ENCODE assay signal across 20 cellular contexts in genomic region chr6:74075323-74075722, GRCh38.
DNase-seq lines count a peak whose midpoint lies in the region; ATAC-seq, FAIRE-seq and TF ChIP-seq lines count a peak whose summit lies in the region.
"Had no signal": no experiment of that assay in that cellular context is flagged by ENCODE, and none has a peak within 500 bp of the region (broad histone marks: within the 10 kb centered on the region; RNA-seq: fewer than 3 reads in every experiment).

No MANE protein-coding gene starts in this region.

- H3K4me1 Mint-ChIP-seq in activated naive CD8-positive, alpha-beta T cell treated with anti-CD3 and anti-CD28 coated beads, Interleukin-2, amount 50 U/mL, for 24 hours, result no peaks in the 10 kb centered on the region
- H3K4me1 Mint-ChIP-seq: CD4-positive, CD25-positive, alpha-beta regulatory T cell had no signal

- H3K27me3 ChIP-seq in HCT116 (ENCODE audit: insufficient read depth, low read length), result no peaks in the 10 kb centered on the region
- H3K27me3 ChIP-seq in mammary epithelial cell (ENCODE audit: insufficient read depth, low read length), result no peaks in the 10 kb centered on the region
- no peaks in the 10 kb centered on the region for H3K27me3 ChIP-seq in gastroesophageal sphincter
- H3K27me3 ChIP-seq in Karpas-422 (ENCODE audit: low read length), result no peaks in the 10 kb centered on the region
- no peaks in the 10 kb centered on the region for H3K27me3 ChIP-seq in stomach
- H3K27me3 ChIP-seq: testis had no signal

- H3K4me1 ChIP-seq in HCT116 (ENCODE audit: control insufficient read depth in 1 of 2, insufficient read depth in 2 of 2, low read length in 2 of 2) (peaks cover 0 to 9% of the 10 kb centered on the region in 2 experiments; a peak in 1 of 4 replicates), mammary epithelial cell (ENCODE audit: insufficient read depth, low read length) (peaks cover 26% of the 10 kb centered on the region), gastroesophageal sphincter (peaks cover 0 to 13% (median 0%) of the 10 kb centered on the region in 3 donors), Karpas-422 (ENCODE audit: low read length) (no peaks in the 10 kb centered on the region), stomach (no peaks in the 10 kb centered on the region)
- H3K4me1 ChIP-seq: testis had no signal

- WGBS in mammary epithelial cell (ENCODE audit: low coverage, missing lambda C conversion rate), result 20% methylated on average over 2 of the region's 3 CpGs
- 17 to 34% methylated on average over 1 to 3 of the region's 3 CpGs for WGBS in gastroesophageal sphincter (ENCODE audit: low coverage in 1 of 2), 2 donors
- 34 to 42% (median 36%) methylated on average over 3 of the region's 3 CpGs for WGBS in stomach, 5 donors

- H3K36me3 ChIP-seq in HCT116 (ENCODE audit: control insufficient read depth in 1 of 2, insufficient read depth in 2 of 2, low read length in 2 of 2) (no peaks in the 10 kb centered on the region), mammary epithelial cell (ENCODE audit: insufficient read depth, low read length) (no peaks in the 10 kb centered on the region), gastroesophageal sphincter (no peaks in the 10 kb centered on the region), Karpas-422 (ENCODE audit: insufficient read depth, low read length) (no peaks in the 10 kb centered on the region), stomach (no peaks in the 10 kb centered on the region)

- H3K9me3 ChIP-seq in HCT116 (ENCODE audit: control insufficient read depth in 1 of 2, insufficient read depth in 1 of 2, low read depth in 1 of 2, low read length in 2 of 2) (no peaks in the 10 kb centered on the region), mammary epithelial cell (replicated peaks; ENCODE audit: insufficient read depth, low read length) (no peaks in the 10 kb centered on the region), gastroesophageal sphincter (no peaks in the 10 kb centered on the region), Karpas-422 (ENCODE audit: low read length) (no peaks in the 10 kb centered on the region), stomach (no peaks in the 10 kb centered on the region)
- H3K9me3 ChIP-seq: testis had no signal

- TF ChIP-seq CTCF in HCT116 (IDR thresholded peaks at IDR 0.05 in 2 of 3, conservative IDR thresholded peaks at IDR 0.05 in 1 of 3; ENCODE audit: borderline replicate concordance in 1 of 3, insufficient read depth in 1 of 3, low read depth in 2 of 3, low read length in 2 of 3), result no peak
- TF ChIP-seq CTCF in mammary epithelial cell (conservative IDR thresholded peaks at IDR 0.05 in 1 of 2, IDR thresholded peaks at IDR 0.05 in 1 of 2; ENCODE audit: extremely low read depth in 1 of 2, insufficient read depth in 1 of 2, low read depth in 1 of 2, low read length in 2 of 2), result no peak
- TF ChIP-seq CTCF in gastroesophageal sphincter (IDR thresholded peaks at IDR 0.05), result no peak
- no peak for TF ChIP-seq CTCF in stomach (IDR thresholded peaks at IDR 0.05)

- H3K9me2 ChIP-seq in HCT116 (ENCODE audit: insufficient read depth) (no peaks in the 10 kb centered on the region), Karpas-422 (replicated peaks; ENCODE audit: insufficient read depth, low read length) (no peaks in the 10 kb centered on the region)

- no peaks in the 10 kb centered on the region for H3K36me3 Mint-ChIP-seq in activated naive CD8-positive, alpha-beta T cell treated with anti-CD3 and anti-CD28 coated beads, Interleukin-2, amount 50 U/mL, for 24 hours (ENCODE audit: low read depth)
- H3K36me3 Mint-ChIP-seq: activated CD4-positive, alpha-beta memory T cell treated with anti-CD3 and anti-CD28 coated beads for 36 hours; CD4-positive, CD25-positive, alpha-beta regulatory T cell; natural killer cell treated with Interleukin-12 subunit alpha and Interleukin-12 subunit beta and Interleukin-15 and Interleukin-18, amount 100 ng/mL, for 72 hours had no signal

- RAD21 ChIA-PET in HCT116 (lab: Charles Lee; ENCODE audit: low non-redundant PET in 1 of 2, low total read pairs in 2 of 2, uncharacterized antibody in 2 of 2, unreplicated experiment in 2 of 2), result no interaction called here

- no peaks in the 10 kb centered on the region for H3K9me3 Mint-ChIP-seq in activated naive CD8-positive, alpha-beta T cell treated with anti-CD3 and anti-CD28 coated beads, Interleukin-2, amount 50 U/mL, for 24 hours
- H3K9me3 Mint-ChIP-seq: activated CD4-positive, alpha-beta memory T cell treated with anti-CD3 and anti-CD28 coated beads for 36 hours had no signal

- POLR2A ChIA-PET in HCT116 (lab: Charles Lee), result no interaction called here

- no peak for DNase-seq in HCT116 (ENCODE audit: low read depth, low spot score)
- peak; percentile 37 for DNase-seq in mammary epithelial cell
- DNase-seq in skeletal muscle cell (ENCODE audit: low read depth), result peak; percentile 86
- no peak for DNase-seq in Karpas-422
- no peak for DNase-seq in activated naive CD8-positive, alpha-beta T cell treated with anti-CD3 and anti-CD28 coated beads, Interleukin-2, amount 50 U/mL, for 24 hours
- no peak for DNase-seq in stomach
- DNase-seq in HTR-8/SVneo (ENCODE audit: insufficient read length, low spot score), result no peak
- DNase-seq: activated CD4-positive, alpha-beta memory T cell treated with anti-CD3 and anti-CD28 coated beads for 36 hours; CD4-positive, CD25-positive, alpha-beta regulatory T cell; DMS79 treated with DMSO at 0.1 percent for 48 hours; NCI-H187; NCI-H524; PC-3; stimulated activated CD4-positive, alpha-beta T cell treated with anti-CD3 and anti-CD28 coated beads, Interleukin-2, amount 100 ng/mL, for 24 hours; testis had no signal

- intact Hi-C loops in HCT116 (cut with micrococcal nuclease), result no loop called here
- intact Hi-C loops in mammary epithelial cell (cut with micrococcal nuclease), result no loop called here
- intact Hi-C loops in stomach (cut with DNase I; ENCODE audit: low total_unique reads), result no loop called here

- no peak for FAIRE-seq in HTR-8/SVneo (lab: Jason Lieb, UNC)
- FAIRE-seq: colon had no signal

- CTCF ChIA-PET in HCT116 (lab: Charles Lee) (no interaction called here), mammary epithelial cell (lab: Charles Lee; ENCODE audit: low non-redundant PET) (no interaction called here)

- no peak overlapping the region for H3K27ac Mint-ChIP-seq in activated naive CD8-positive, alpha-beta T cell treated with anti-CD3 and anti-CD28 coated beads, Interleukin-2, amount 50 U/mL, for 24 hours
- H3K27ac Mint-ChIP-seq: activated CD4-positive, alpha-beta memory T cell treated with anti-CD3 and anti-CD28 coated beads for 36 hours; CD4-positive, CD25-positive, alpha-beta regulatory T cell; natural killer cell treated with Interleukin-12 subunit alpha and Interleukin-12 subunit beta and Interleukin-15 and Interleukin-18, amount 100 ng/mL, for 72 hours had no signal

- no peaks in the 10 kb centered on the region for H4K20me1 ChIP-seq in HCT116 (ENCODE audit: insufficient read depth)
- H4K20me1 ChIP-seq in mammary epithelial cell (ENCODE audit: insufficient read depth, low read length), result no peaks in the 10 kb centered on the region
- no peaks in the 10 kb centered on the region for H4K20me1 ChIP-seq in Karpas-422 (ENCODE audit: insufficient read depth, low read depth, low read length)

- dilution Hi-C loops in mammary epithelial cell (cut with HindIII; ENCODE audit: low sequenced_read_pairs), result no loop called here

- no peak overlapping the region for H2AFZ ChIP-seq in HCT116 (ENCODE audit: low read depth, low read length, poor library complexity, severe bottlenecking)
- peak overlapping the region; percentile 84 for H2AFZ ChIP-seq in mammary epithelial cell (ENCODE audit: low read depth, low read length)
- no peak overlapping the region for H2AFZ ChIP-seq in Karpas-422 (ENCODE audit: low read length)

- TF ChIP-seq POLR2A in HCT116 (IDR thresholded peaks at IDR 0.05; ENCODE audit: borderline replicate concordance, extremely low read depth, insufficient read depth, insufficient read length) (no peak), gastroesophageal sphincter (IDR thresholded peaks at IDR 0.05) (no peak), stomach (IDR thresholded peaks at IDR 0.05) (no peak)

- H3K4me2 ChIP-seq in HCT116 (ENCODE audit: low read length), result no peak overlapping the region
- peak overlapping the region; percentile 40 for H3K4me2 ChIP-seq in mammary epithelial cell (ENCODE audit: insufficient read depth, low read depth, low read length)
- H3K4me2 ChIP-seq in Karpas-422 (ENCODE audit: low read depth, low read length, poor library complexity, severe bottlenecking), result no peak overlapping the region

- no TSS peak for BruUV-seq in HCT116 (replicated peaks; lab: Mats Ljungman, UMichigan)
- BruUV-seq in mammary epithelial cell (replicated peaks; lab: Mats Ljungman, UMichigan), result no TSS peak

- H3K4me3 ChIP-seq in HCT116 (replicated peaks in 1 of 2; ENCODE audit: low read depth in 1 of 2, low read length in 2 of 2) (no peak overlapping the region), mammary epithelial cell (replicated peaks in 1 of 3; ENCODE audit: insufficient read depth in 1 of 3, low read depth in 2 of 3, low read length in 3 of 3) (no peak overlapping the region), gastroesophageal sphincter (no peak overlapping the region), skeletal muscle cell (ENCODE audit: low read depth, low read length) (no peak overlapping the region), Karpas-422 (ENCODE audit: low read length) (no peak overlapping the region), stomach (no peak overlapping the region)
- H3K4me3 ChIP-seq: lung, testis had no signal

- no peak overlapping the region for H3K27ac ChIP-seq in HCT116 (ENCODE audit: low read depth, low read length)
- H3K27ac ChIP-seq in mammary epithelial cell (ENCODE audit: insufficient read depth, low read depth, low read length), result no peak overlapping the region
- H3K27ac ChIP-seq in gastroesophageal sphincter, result peak overlapping the region in 2 of 4 donors; percentile 14 to 16
- no peak overlapping the region for H3K27ac ChIP-seq in Karpas-422 (ENCODE audit: low read length)
- H3K27ac ChIP-seq in stomach, result no peak overlapping the region
- H3K27ac ChIP-seq: testis had no signal

- H3K79me2 ChIP-seq in HCT116 (ENCODE audit: insufficient read depth, low read length) (no peaks in the 10 kb centered on the region), mammary epithelial cell (ENCODE audit: insufficient read depth, low read length) (no peaks in the 10 kb centered on the region), Karpas-422 (ENCODE audit: low read length) (no peaks in the 10 kb centered on the region)

- H3K4me3 Mint-ChIP-seq in activated naive CD8-positive, alpha-beta T cell treated with anti-CD3 and anti-CD28 coated beads, Interleukin-2, amount 50 U/mL, for 24 hours, result no peak overlapping the region
- H3K4me3 Mint-ChIP-seq: activated CD4-positive, alpha-beta memory T cell treated with anti-CD3 and anti-CD28 coated beads for 36 hours; CD4-positive, CD25-positive, alpha-beta regulatory T cell; natural killer cell treated with Interleukin-12 subunit alpha and Interleukin-12 subunit beta and Interleukin-15 and Interleukin-18, amount 100 ng/mL, for 72 hours had no signal

- in situ Hi-C loops in mammary epithelial cell (cut with MboI; ENCODE audit: low sequenced_read_pairs in 2 of 2), result loop anchor here in 1 of 2 donors (25.0 kb wide), 1 partner anchor 1137 kb away; the partner anchor contains the start of gene COL12A1

- H3K27me3 Mint-ChIP-seq in activated naive CD8-positive, alpha-beta T cell treated with anti-CD3 and anti-CD28 coated beads, Interleukin-2, amount 50 U/mL, for 24 hours, result no peaks in the 10 kb centered on the region
- H3K27me3 Mint-ChIP-seq: activated CD4-positive, alpha-beta memory T cell treated with anti-CD3 and anti-CD28 coated beads for 36 hours; CD4-positive, CD25-positive, alpha-beta regulatory T cell; natural killer cell treated with Interleukin-12 subunit alpha and Interleukin-12 subunit beta and Interleukin-15 and Interleukin-18, amount 100 ng/mL, for 72 hours had no signal

- ATAC-seq in HCT116, result no peak
- peak; percentile 85 for ATAC-seq in gastroesophageal sphincter
- no peak for ATAC-seq in activated naive CD8-positive, alpha-beta T cell treated with anti-CD3 and anti-CD28 coated beads, Interleukin-2, amount 50 U/mL, for 24 hours
- ATAC-seq: natural killer cell treated with Interleukin-12 subunit alpha and Interleukin-12 subunit beta and Interleukin-15 and Interleukin-18, amount 100 ng/mL, for 72 hours; PC-3; SK-N-SH treated with all-trans-retinoic acid at 6 μM for 48 hours had no signal

- H3K9ac ChIP-seq in HCT116 (ENCODE audit: low read length) (no peak overlapping the region), mammary epithelial cell (ENCODE audit: insufficient read depth, low read length) (no peak overlapping the region), Karpas-422 (ENCODE audit: low read length) (no peak overlapping the region)

- no peak for TF ChIP-seq RAD21 in HCT116 (IDR thresholded peaks at IDR 0.05; ENCODE audit: low read depth)

- TF ChIP-seq EP300 in gastroesophageal sphincter (IDR thresholded peaks at IDR 0.05) (no peak), stomach (IDR thresholded peaks at IDR 0.05) (no peak)

Comparison
In these comparisons a context has a peak if more than half of its experiments do, and no peak if none do; other contexts are left out.
1. DNase-seq: peak in mammary epithelial cell (single experiment) and skeletal muscle cell (single experiment); none in HCT116 (single experiment), Karpas-422 (single experiment), activated naive CD8-positive, alpha-beta T cell treated with anti-CD3 and anti-CD28 coated beads, Interleukin-2, amount 50 U/mL, for 24 hours (single experiment), stomach (single experiment) and HTR-8/SVneo (single experiment).